ENCODE assay signal across 25 cellular contexts in genomic region chr15:90344632-90345031, GRCh38.
"Had no signal": no experiment of that assay in that cellular context is flagged by ENCODE, and none has a peak within 500 bp of the region (broad histone marks: within the 10 kb centered on the region; RNA-seq: fewer than 3 reads in every experiment).

No MANE protein-coding gene starts in this region.

- H3K27ac Mint-ChIP-seq: activated CD4-positive, alpha-beta T cell treated with anti-CD3 and anti-CD28 coated beads for 36 hours; activated naive CD4-positive, alpha-beta T cell treated with anti-CD3 and anti-CD28 coated beads for 36 hours; activated naive CD8-positive, alpha-beta T cell treated with anti-CD3 and anti-CD28 coated beads for 36 hours; brain; WTC11 had no signal

- H3K27me3 Mint-ChIP-seq: activated CD4-positive, alpha-beta T cell treated with anti-CD3 and anti-CD28 coated beads for 36 hours; activated naive CD8-positive, alpha-beta T cell treated with anti-CD3 and anti-CD28 coated beads for 36 hours had no signal

- H3K9me3 Mint-ChIP-seq: activated naive CD4-positive, alpha-beta T cell treated with anti-CD3 and anti-CD28 coated beads for 36 hours; activated naive CD8-positive, alpha-beta T cell treated with anti-CD3 and anti-CD28 coated beads for 36 hours; brain; nephron; WTC11 had no signal

- ATAC-seq: activated CD4-positive, alpha-beta T cell treated with anti-CD3 and anti-CD28 coated beads for 36 hours; left lobe of liver; mucosa of descending colon; sciatic nerve; stimulated activated naive CD8-positive, alpha-beta T cell treated with anti-CD3 and anti-CD28 coated beads, Interleukin-15, Interleukin-2, amounts not matched to agents 100 U/mL and 50 U/mL, for 24 hours; WTC11 had no signal

- DNase-seq: activated CD4-positive, alpha-beta T cell treated with anti-CD3 and anti-CD28 coated beads for 36 hours; activated CD4-positive, alpha-beta T cell treated with anti-CD3 and anti-CD28 coated beads, Interleukin-2, amount 50 U/mL, for 4 hours; activated CD8-positive, alpha-beta memory T cell treated with anti-CD3 and anti-CD28 coated beads for 24 hours; activated effector memory CD4-positive, alpha-beta T cell treated with Interleukin-2 at 50 U/mL for 16 hours; activated naive CD4-positive, alpha-beta T cell treated with anti-CD3 and anti-CD28 coated beads for 36 hours; activated naive CD8-positive, alpha-beta T cell treated with anti-CD3 and anti-CD28 coated beads for 36 hours; aorta; cerebellar nuclear complex; colonic mucosa; effector CD8-positive, alpha-beta T cell; esophagus squamous epithelium; kidney glomerular epithelial cell; mucosa of descending colon; retina; stimulated activated CD4-positive, alpha-beta T cell treated with anti-CD3 and anti-CD28 coated beads, Interleukin-12 subunit alpha, Interleukin-12 subunit beta, amount 100 ng/mL, for 4 hours; stimulated activated CD4-positive, alpha-beta T cell treated with anti-CD3 and anti-CD28 coated beads, Interleukin-4, amount 100 ng/mL, for 1 hour; stimulated activated naive CD8-positive, alpha-beta T cell treated with anti-CD3 and anti-CD28 coated beads, Interleukin-15, Interleukin-2, amounts not matched to agents 100 U/mL and 50 U/mL, for 24 hours; testis; transverse colon; uterus had no signal

- H3K4me3 Mint-ChIP-seq: activated CD4-positive, alpha-beta T cell treated with anti-CD3 and anti-CD28 coated beads for 36 hours; activated naive CD4-positive, alpha-beta T cell treated with anti-CD3 and anti-CD28 coated beads for 36 hours; activated naive CD8-positive, alpha-beta T cell treated with anti-CD3 and anti-CD28 coated beads for 36 hours; brain; nephron; WTC11 had no signal

- H3K36me3 Mint-ChIP-seq: activated naive CD8-positive, alpha-beta T cell treated with anti-CD3 and anti-CD28 coated beads for 36 hours; brain; WTC11 had no signal

- H3K4me1 Mint-ChIP-seq: WTC11 had no signal
